ENCODE assay signal across 25 cellular contexts in genomic region chr20:34817072-34817471, GRCh38.
"Had no signal": no experiment of that assay in that cellular context is flagged by ENCODE, and none has a peak within 500 bp of the region (broad histone marks: within the 10 kb centered on the region; RNA-seq: fewer than 3 reads in every experiment).

No MANE protein-coding gene starts in this region.

- H3K9me3 ChIP-seq: neutrophil, ovary, prostate gland, right lobe of liver, sigmoid colon, stomach, thoracic aorta, thyroid gland, tibial nerve, upper lobe of left lung, vagina had no signal

- H3K4me3 ChIP-seq: ovary, prostate gland, right lobe of liver, sigmoid colon, stomach, thoracic aorta, thyroid gland, tibial nerve, upper lobe of left lung, vagina had no signal

- H3K4me1 ChIP-seq: prostate gland had no signal

- H3K27me3 ChIP-seq: neutrophil, ovary, right lobe of liver, sigmoid colon, stomach, thyroid gland, tibial nerve, upper lobe of left lung, vagina had no signal

- H3K9me3 Mint-ChIP-seq: naive thymus-derived CD4-positive, alpha-beta T cell; natural killer cell; nephron; stimulated activated effector memory CD8-positive, alpha-beta T cell treated with anti-CD3 and anti-CD28 coated beads, Interleukin-12 subunit alpha, Interleukin-12 subunit beta, amount 100 ng/mL, for 72 hours; stimulated activated naive B cell treated with anti-CD40 and anti-IgM and Interleukin-4, amounts not matched to agents 10 μg/mL and 1 μg/mL and 100 μg/mL, for 72 hours; stimulated activated naive CD8-positive, alpha-beta T cell treated with anti-CD3 and anti-CD28 coated beads, Interleukin-15, Interleukin-2, amounts not matched to agents 100 ng/mL and 50 ng/mL, for 24 hours had no signal

- H3K36me3 ChIP-seq: neutrophil, ovary, prostate gland, right lobe of liver, sigmoid colon, stomach, thoracic aorta, thyroid gland, tibial nerve, upper lobe of left lung, vagina had no signal

- H3K36me3 Mint-ChIP-seq: natural killer cell had no signal

- H3K27ac ChIP-seq: ovary, parathyroid adenoma, prostate gland, right lobe of liver, sigmoid colon, stomach, thoracic aorta, thyroid gland, tibial nerve, upper lobe of left lung, vagina had no signal

- H3K27me3 Mint-ChIP-seq: naive thymus-derived CD4-positive, alpha-beta T cell; stimulated activated naive B cell treated with anti-CD40 and anti-IgM and Interleukin-4, amounts not matched to agents 10 μg/mL and 1 μg/mL and 100 μg/mL, for 72 hours; stimulated activated naive CD8-positive, alpha-beta T cell treated with anti-CD3 and anti-CD28 coated beads, Interleukin-15, Interleukin-2, amounts not matched to agents 100 ng/mL and 50 ng/mL, for 24 hours had no signal

- H3K4me3 Mint-ChIP-seq: naive thymus-derived CD4-positive, alpha-beta T cell; natural killer cell; nephron; stimulated activated effector memory CD8-positive, alpha-beta T cell treated with anti-CD3 and anti-CD28 coated beads, Interleukin-12 subunit alpha, Interleukin-12 subunit beta, amount 100 ng/mL, for 72 hours; stimulated activated naive B cell treated with anti-CD40 and anti-IgM and Interleukin-4, amounts not matched to agents 10 μg/mL and 1 μg/mL and 100 μg/mL, for 72 hours; stimulated activated naive CD8-positive, alpha-beta T cell treated with anti-CD3 and anti-CD28 coated beads, Interleukin-15, Interleukin-2, amounts not matched to agents 100 ng/mL and 50 ng/mL, for 24 hours had no signal

- H3K27ac Mint-ChIP-seq: nephron; stimulated activated effector memory CD8-positive, alpha-beta T cell treated with anti-CD3 and anti-CD28 coated beads, Interleukin-12 subunit alpha, Interleukin-12 subunit beta, amount 100 ng/mL, for 72 hours; stimulated activated naive B cell treated with anti-CD40 and anti-IgM and Interleukin-4, amounts not matched to agents 10 μg/mL and 1 μg/mL and 100 μg/mL, for 72 hours; stimulated activated naive CD8-positive, alpha-beta T cell treated with anti-CD3 and anti-CD28 coated beads, Interleukin-15, Interleukin-2, amounts not matched to agents 100 ng/mL and 50 ng/mL, for 24 hours had no signal

- H2AFZ ChIP-seq: parathyroid adenoma had no signal

- ATAC-seq: naive thymus-derived CD4-positive, alpha-beta T cell; natural killer cell; right cardiac atrium; stimulated activated effector memory CD8-positive, alpha-beta T cell treated with anti-CD3 and anti-CD28 coated beads, Interleukin-12 subunit alpha, Interleukin-12 subunit beta, amount 100 ng/mL, for 72 hours; stimulated activated naive B cell treated with anti-CD40 and anti-IgM and Interleukin-4, amounts not matched to agents 10 μg/mL and 1 μg/mL and 100 μg/mL, for 72 hours had no signal

- H3K9ac ChIP-seq: parathyroid adenoma had no signal

- DNase-seq: naive thymus-derived CD4-positive, alpha-beta T cell; natural killer cell; ovary; right cardiac atrium; right lobe of liver; sigmoid colon; small intestine; stimulated activated CD4-positive, alpha-beta T cell treated with anti-CD3 and anti-CD28 coated beads, Interleukin-15, amount 100 ng/mL, for 24 hours; stimulated activated CD4-positive, alpha-beta T cell treated with anti-CD3 and anti-CD28 coated beads, Interleukin-2, amount 100 ng/mL, for 24 hours; stimulated activated CD4-positive, alpha-beta T cell treated with anti-CD3 and anti-CD28 coated beads, Interleukin-2, amount 100 ng/mL, for 48 hours; stimulated activated CD4-positive, alpha-beta T cell treated with anti-CD3 and anti-CD28 coated beads, Interleukin-4, amount 100 ng/mL, for 24 hours; stimulated activated naive B cell treated with anti-CD40 and anti-IgM and Interleukin-4, amounts not matched to agents 10 μg/mL and 1 μg/mL and 100 μg/mL, for 72 hours; stimulated activated naive CD4-positive, alpha-beta T cell treated with Interleukin-2 at 50 U/mL for 16 hours; stomach; thyroid gland; upper lobe of left lung had no signal
